1 cellular context compared by ENCODE assay signal in the genomic region with DNA sequence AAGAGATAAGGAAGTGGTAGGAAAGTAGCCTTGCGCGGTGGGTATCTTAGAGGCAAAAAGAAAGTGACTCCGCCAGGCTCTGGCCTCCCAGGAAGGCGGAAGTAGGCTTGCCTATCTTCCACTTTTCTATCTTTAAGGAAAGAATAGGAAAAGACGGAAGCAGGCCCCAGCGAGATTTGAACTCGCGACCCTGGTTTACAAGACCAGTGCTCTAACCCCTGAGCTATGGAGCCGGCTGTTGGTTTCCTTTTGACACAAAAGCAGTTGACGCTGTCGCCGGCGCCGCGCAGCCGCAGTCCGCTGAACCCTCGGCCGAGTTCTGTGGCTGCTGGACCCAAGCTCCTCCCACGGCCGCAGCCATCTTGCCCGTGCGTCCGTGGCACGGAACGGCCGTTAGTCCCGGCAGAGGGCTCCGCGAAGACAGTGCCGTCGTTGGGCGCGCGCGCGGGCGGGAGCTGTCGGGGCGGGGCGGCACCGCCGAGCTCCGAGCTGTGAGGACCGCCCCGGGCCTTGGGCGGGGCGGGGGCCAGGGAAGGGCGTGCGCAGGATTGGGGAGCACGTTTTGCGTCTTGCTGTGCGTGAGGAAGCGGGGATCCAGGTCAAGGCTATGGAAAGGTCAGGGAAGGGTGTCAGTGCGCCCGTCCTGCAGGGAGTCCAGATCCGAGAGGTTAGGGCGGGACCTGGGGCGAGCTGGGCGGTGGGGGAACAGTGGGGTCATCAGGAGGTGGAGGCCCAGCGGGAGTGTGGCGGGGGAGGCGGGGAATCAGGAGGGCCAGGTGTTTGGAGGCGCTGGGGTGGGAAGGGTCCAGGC.
TF ChIP-seq lines count a peak whose summit lies in the region.

No MANE protein-coding gene starts in this region.

TF ChIP-seq in GM12878, 131 proteins besides CTCF, POLR2A, EP300 and RAD21 (continued from another document):
- TF ChIP-seq CEBPZ (IDR thresholded peaks at IDR 0.05; ENCODE audit: low read depth, low read length) (no peak), YY1 (IDR thresholded peaks at IDR 0.05; ENCODE audit: low read depth, low read length) (peak; percentile 97), CBX5 (IDR thresholded peaks at IDR 0.05; ENCODE audit: low read depth) (no peak), POLR2AphosphoS5 (IDR thresholded peaks at IDR 0.05; ENCODE audit: low read length) (peak; percentile 54; the same call in 1 of the 2 replicates), STAT1 (conservative IDR thresholded peaks at IDR 0.05) (peak; percentile 70; the same call in 1 of the 2 replicates), MEF2A (IDR thresholded peaks at IDR 0.05; ENCODE audit: insufficient read depth, low read depth, low read length) (peak; percentile 34; the same call in 1 of the 2 replicates), SMARCA5 (IDR thresholded peaks at IDR 0.05) (peak; percentile 91), ASH2L (IDR thresholded peaks at IDR 0.05; ENCODE audit: borderline replicate concordance, low read depth) (no peak), GATAD2B (conservative IDR thresholded peaks at IDR 0.05; ENCODE audit: low read depth) (peak; percentile 55; the same call in 1 of the 2 replicates), SMAD1 (IDR thresholded peaks at IDR 0.05; ENCODE audit: low read depth, partially characterized antibody) (no peak), SMAD5 (IDR thresholded peaks at IDR 0.05; ENCODE audit: low read depth) (no peak), ZNF24 (IDR thresholded peaks at IDR 0.05) (peak; percentile 100), SMC3 (IDR thresholded peaks at IDR 0.05; ENCODE audit: borderline replicate concordance, low read length) (no peak; the same call in 1 of the 2 replicates), MEF2B (IDR thresholded peaks at IDR 0.05; ENCODE audit: partially characterized antibody, poor library complexity, severe bottlenecking) (no peak), POU2F2 (IDR thresholded peaks at IDR 0.05; ENCODE audit: borderline replicate concordance, low read depth, low read length) (no peak), NKRF (conservative IDR thresholded peaks at IDR 0.05) (no peak; the same call in 1 of the 2 replicates), NR2C2 (IDR thresholded peaks at IDR 0.05; ENCODE audit: borderline replicate concordance, control insufficient read depth, insufficient read length, low read depth) (no peak), NR2F1 (conservative IDR thresholded peaks at IDR 0.05) (peak; percentile 82), IKZF2 (IDR thresholded peaks at IDR 0.05) (peak; percentile 81)
- TF ChIP-seq, protein P1, sequence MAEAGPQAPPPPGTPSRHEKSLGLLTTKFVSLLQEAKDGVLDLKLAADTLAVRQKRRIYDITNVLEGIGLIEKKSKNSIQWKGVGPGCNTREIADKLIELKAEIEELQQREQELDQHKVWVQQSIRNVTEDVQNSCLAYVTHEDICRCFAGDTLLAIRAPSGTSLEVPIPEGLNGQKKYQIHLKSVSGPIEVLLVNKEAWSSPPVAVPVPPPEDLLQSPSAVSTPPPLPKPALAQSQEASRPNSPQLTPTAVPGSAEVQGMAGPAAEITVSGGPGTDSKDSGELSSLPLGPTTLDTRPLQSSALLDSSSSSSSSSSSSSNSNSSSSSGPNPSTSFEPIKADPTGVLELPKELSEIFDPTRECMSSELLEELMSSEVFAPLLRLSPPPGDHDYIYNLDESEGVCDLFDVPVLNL (IDR thresholded peaks at IDR 0.05; ENCODE audit: low read depth, low read length): no peak
- TF ChIP-seq, protein P2, sequence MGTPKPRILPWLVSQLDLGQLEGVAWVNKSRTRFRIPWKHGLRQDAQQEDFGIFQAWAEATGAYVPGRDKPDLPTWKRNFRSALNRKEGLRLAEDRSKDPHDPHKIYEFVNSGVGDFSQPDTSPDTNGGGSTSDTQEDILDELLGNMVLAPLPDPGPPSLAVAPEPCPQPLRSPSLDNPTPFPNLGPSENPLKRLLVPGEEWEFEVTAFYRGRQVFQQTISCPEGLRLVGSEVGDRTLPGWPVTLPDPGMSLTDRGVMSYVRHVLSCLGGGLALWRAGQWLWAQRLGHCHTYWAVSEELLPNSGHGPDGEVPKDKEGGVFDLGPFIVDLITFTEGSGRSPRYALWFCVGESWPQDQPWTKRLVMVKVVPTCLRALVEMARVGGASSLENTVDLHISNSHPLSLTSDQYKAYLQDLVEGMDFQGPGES (IDR thresholded peaks at IDR 0.05): no peak; the same call in none of the 2 replicates
- TF ChIP-seq, protein P3, sequence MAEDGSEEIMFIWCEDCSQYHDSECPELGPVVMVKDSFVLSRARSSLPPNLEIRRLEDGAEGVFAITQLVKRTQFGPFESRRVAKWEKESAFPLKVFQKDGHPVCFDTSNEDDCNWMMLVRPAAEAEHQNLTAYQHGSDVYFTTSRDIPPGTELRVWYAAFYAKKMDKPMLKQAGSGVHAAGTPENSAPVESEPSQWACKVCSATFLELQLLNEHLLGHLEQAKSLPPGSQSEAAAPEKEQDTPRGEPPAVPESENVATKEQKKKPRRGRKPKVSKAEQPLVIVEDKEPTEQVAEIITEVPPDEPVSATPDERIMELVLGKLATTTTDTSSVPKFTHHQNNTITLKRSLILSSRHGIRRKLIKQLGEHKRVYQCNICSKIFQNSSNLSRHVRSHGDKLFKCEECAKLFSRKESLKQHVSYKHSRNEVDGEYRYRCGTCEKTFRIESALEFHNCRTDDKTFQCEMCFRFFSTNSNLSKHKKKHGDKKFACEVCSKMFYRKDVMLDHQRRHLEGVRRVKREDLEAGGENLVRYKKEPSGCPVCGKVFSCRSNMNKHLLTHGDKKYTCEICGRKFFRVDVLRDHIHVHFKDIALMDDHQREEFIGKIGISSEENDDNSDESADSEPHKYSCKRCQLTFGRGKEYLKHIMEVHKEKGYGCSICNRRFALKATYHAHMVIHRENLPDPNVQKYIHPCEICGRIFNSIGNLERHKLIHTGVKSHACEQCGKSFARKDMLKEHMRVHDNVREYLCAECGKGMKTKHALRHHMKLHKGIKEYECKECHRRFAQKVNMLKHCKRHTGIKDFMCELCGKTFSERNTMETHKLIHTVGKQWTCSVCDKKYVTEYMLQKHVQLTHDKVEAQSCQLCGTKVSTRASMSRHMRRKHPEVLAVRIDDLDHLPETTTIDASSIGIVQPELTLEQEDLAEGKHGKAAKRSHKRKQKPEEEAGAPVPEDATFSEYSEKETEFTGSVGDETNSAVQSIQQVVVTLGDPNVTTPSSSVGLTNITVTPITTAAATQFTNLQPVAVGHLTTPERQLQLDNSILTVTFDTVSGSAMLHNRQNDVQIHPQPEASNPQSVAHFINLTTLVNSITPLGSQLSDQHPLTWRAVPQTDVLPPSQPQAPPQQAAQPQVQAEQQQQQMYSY (CRISPR knock-in tag; IDR thresholded peaks at IDR 0.05): no peak
- TF ChIP-seq, protein P4, sequence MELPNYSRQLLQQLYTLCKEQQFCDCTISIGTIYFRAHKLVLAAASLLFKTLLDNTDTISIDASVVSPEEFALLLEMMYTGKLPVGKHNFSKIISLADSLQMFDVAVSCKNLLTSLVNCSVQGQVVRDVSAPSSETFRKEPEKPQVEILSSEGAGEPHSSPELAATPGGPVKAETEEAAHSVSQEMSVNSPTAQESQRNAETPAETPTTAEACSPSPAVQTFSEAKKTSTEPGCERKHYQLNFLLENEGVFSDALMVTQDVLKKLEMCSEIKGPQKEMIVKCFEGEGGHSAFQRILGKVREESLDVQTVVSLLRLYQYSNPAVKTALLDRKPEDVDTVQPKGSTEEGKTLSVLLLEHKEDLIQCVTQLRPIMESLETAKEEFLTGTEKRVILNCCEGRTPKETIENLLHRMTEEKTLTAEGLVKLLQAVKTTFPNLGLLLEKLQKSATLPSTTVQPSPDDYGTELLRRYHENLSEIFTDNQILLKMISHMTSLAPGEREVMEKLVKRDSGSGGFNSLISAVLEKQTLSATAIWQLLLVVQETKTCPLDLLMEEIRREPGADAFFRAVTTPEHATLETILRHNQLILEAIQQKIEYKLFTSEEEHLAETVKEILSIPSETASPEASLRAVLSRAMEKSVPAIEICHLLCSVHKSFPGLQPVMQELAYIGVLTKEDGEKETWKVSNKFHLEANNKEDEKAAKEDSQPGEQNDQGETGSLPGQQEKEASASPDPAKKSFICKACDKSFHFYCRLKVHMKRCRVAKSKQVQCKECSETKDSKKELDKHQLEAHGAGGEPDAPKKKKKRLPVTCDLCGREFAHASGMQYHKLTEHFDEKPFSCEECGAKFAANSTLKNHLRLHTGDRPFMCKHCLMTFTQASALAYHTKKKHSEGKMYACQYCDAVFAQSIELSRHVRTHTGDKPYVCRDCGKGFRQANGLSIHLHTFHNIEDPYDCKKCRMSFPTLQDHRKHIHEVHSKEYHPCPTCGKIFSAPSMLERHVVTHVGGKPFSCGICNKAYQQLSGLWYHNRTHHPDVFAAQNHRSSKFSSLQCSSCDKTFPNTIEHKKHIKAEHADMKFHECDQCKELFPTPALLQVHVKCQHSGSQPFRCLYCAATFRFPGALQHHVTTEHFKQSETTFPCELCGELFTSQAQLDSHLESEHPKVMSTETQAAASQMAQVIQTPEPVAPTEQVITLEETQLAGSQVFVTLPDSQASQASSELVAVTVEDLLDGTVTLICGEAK (IDR thresholded peaks at IDR 0.05; ENCODE audit: borderline replicate concordance): peak; percentile 84; the same call in 1 of the 2 replicates
- TF ChIP-seq, protein P5, sequence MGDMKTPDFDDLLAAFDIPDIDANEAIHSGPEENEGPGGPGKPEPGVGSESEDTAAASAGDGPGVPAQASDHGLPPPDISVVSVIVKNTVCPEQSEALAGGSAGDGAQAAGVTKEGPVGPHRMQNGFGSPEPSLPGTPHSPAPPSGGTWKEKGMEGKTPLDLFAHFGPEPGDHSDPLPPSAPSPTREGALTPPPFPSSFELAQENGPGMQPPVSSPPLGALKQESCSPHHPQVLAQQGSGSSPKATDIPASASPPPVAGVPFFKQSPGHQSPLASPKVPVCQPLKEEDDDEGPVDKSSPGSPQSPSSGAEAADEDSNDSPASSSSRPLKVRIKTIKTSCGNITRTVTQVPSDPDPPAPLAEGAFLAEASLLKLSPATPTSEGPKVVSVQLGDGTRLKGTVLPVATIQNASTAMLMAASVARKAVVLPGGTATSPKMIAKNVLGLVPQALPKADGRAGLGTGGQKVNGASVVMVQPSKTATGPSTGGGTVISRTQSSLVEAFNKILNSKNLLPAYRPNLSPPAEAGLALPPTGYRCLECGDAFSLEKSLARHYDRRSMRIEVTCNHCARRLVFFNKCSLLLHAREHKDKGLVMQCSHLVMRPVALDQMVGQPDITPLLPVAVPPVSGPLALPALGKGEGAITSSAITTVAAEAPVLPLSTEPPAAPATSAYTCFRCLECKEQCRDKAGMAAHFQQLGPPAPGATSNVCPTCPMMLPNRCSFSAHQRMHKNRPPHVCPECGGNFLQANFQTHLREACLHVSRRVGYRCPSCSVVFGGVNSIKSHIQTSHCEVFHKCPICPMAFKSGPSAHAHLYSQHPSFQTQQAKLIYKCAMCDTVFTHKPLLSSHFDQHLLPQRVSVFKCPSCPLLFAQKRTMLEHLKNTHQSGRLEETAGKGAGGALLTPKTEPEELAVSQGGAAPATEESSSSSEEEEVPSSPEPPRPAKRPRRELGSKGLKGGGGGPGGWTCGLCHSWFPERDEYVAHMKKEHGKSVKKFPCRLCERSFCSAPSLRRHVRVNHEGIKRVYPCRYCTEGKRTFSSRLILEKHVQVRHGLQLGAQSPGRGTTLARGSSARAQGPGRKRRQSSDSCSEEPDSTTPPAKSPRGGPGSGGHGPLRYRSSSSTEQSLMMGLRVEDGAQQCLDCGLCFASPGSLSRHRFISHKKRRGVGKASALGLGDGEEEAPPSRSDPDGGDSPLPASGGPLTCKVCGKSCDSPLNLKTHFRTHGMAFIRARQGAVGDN (IDR thresholded peaks at IDR 0.05): peak; percentile 91
- TF ChIP-seq, protein P6, sequence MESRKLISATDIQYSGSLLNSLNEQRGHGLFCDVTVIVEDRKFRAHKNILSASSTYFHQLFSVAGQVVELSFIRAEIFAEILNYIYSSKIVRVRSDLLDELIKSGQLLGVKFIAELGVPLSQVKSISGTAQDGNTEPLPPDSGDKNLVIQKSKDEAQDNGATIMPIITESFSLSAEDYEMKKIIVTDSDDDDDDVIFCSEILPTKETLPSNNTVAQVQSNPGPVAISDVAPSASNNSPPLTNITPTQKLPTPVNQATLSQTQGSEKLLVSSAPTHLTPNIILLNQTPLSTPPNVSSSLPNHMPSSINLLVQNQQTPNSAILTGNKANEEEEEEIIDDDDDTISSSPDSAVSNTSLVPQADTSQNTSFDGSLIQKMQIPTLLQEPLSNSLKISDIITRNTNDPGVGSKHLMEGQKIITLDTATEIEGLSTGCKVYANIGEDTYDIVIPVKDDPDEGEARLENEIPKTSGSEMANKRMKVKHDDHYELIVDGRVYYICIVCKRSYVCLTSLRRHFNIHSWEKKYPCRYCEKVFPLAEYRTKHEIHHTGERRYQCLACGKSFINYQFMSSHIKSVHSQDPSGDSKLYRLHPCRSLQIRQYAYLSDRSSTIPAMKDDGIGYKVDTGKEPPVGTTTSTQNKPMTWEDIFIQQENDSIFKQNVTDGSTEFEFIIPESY (IDR thresholded peaks at IDR 0.05): no peak
